1 cellular context compared by ENCODE assay signal in the genomic region with DNA sequence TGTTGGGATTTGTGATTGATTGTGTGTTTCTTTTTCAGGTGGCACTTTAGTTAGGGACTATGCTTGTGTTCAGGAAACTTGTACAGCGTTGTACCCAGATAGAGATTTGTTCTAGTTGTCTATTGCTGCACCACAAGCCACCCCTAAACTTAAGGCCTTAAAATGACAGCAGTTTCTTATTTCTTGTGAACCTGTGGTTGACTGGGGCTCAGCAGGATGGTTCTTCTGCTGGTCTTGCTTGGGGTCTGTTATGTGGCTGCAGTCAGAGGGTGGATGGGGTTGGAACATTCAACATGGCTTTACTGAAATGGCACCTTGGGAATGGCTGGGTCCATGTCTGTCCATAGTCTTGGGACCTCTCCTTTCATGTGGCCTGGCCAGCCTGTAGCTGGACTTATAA.
A peak's percentile ranks its signal among the peaks of the same experiment; 100 is the strongest.
TF ChIP-seq lines count a peak whose summit lies in the region.

No MANE protein-coding gene starts in this region.

TF ChIP-seq in HepG2, 621 proteins besides CTCF, POLR2A, EP300 and RAD21:
- TF ChIP-seq ZNF331 (CRISPR knock-in tag; IDR thresholded peaks at IDR 0.05) (peak; percentile 100), ZNF713 (CRISPR knock-in tag; IDR thresholded peaks at IDR 0.05) (no peak)
